Comparison of ENCODE assay signal across 21 cellular contexts in genomic region chr21:42764883-42765282, GRCh38.
DNase-seq lines count a peak whose midpoint lies in the region; ATAC-seq, FAIRE-seq and TF ChIP-seq lines count a peak whose summit lies in the region.
"Had no signal": no experiment of that assay in that cellular context is flagged by ENCODE, and none has a peak within 500 bp of the region (broad histone marks: within the 10 kb centered on the region; RNA-seq: fewer than 3 reads in every experiment).

No MANE protein-coding gene starts in this region.

- H2AFZ ChIP-seq in astrocyte (ENCODE audit: low read depth, low read length) (no peak overlapping the region), neural progenitor cell (replicated peaks) (no peak overlapping the region)
- H2AFZ ChIP-seq: GM23338 had no signal

- H3F3A ChIP-seq in neural progenitor cell (ENCODE audit: low read depth), result no peaks in the 10 kb centered on the region

- H3K27me3 Mint-ChIP-seq in activated CD4-positive, alpha-beta T cell treated with anti-CD3 and anti-CD28 coated beads, Interleukin-2, amount 10 ng/mL, durations not matched to agents 7 days and 5 days, result no peaks in the 10 kb centered on the region
- peaks cover 28% of the 10 kb centered on the region for H3K27me3 Mint-ChIP-seq in astrocyte (ENCODE audit: low read depth, unreplicated experiment)
- peaks cover 2% of the 10 kb centered on the region for H3K27me3 Mint-ChIP-seq in neural progenitor cell (ENCODE audit: insufficient read depth, low read depth)
- H3K27me3 Mint-ChIP-seq: CD8-positive, alpha-beta memory T cell had no signal

- no peaks in the 10 kb centered on the region for H3K9me3 ChIP-seq in astrocyte (ENCODE audit: insufficient read depth, low read depth, low read length)
- H3K9me3 ChIP-seq in neural progenitor cell (ENCODE audit: low read depth), result no peaks in the 10 kb centered on the region
- H3K9me3 ChIP-seq: A549 had no signal

- H3K4me1 ChIP-seq in astrocyte (ENCODE audit: insufficient read depth, low read length), result no peaks in the 10 kb centered on the region
- no peaks in the 10 kb centered on the region for H3K4me1 ChIP-seq in neural progenitor cell
- H3K4me1 ChIP-seq: A549 had no signal

- H3K4me1 Mint-ChIP-seq in activated CD4-positive, alpha-beta T cell treated with anti-CD3 and anti-CD28 coated beads, Interleukin-2, amount 10 ng/mL, durations not matched to agents 7 days and 5 days, result peaks cover 5% of the 10 kb centered on the region
- H3K4me1 Mint-ChIP-seq in astrocyte (ENCODE audit: low read depth, unreplicated experiment) (no peaks in the 10 kb centered on the region), neural progenitor cell (peaks cover 4% of the 10 kb centered on the region)
- H3K4me1 Mint-ChIP-seq: CD8-positive, alpha-beta memory T cell; GM23338; H9 had no signal

- H3K27me3 ChIP-seq in astrocyte (ENCODE audit: insufficient read depth, low read length) (no peaks in the 10 kb centered on the region), neural progenitor cell (no peaks in the 10 kb centered on the region)

- H3K4me2 ChIP-seq in astrocyte (ENCODE audit: low read length) (no peak overlapping the region), neural progenitor cell (no peak overlapping the region)
- H3K4me2 ChIP-seq: A549, GM23338 had no signal

- CTCF ChIA-PET in activated CD4-positive, alpha-beta T cell treated with anti-CD3 and anti-CD28 coated beads, Interleukin-2, amount 10 ng/mL, durations not matched to agents 7 days and 5 days (lab: Charles Lee), result no interaction called here

- no peaks in the 10 kb centered on the region for H4K20me1 ChIP-seq in astrocyte (ENCODE audit: insufficient read depth, low read length)
- H4K20me1 ChIP-seq in neural progenitor cell (ENCODE audit: low read depth), result no peaks in the 10 kb centered on the region

- H3K27ac ChIP-seq in astrocyte (ENCODE audit: low read depth, low read length), result no peak overlapping the region
- no peak overlapping the region for H3K27ac ChIP-seq in neural progenitor cell
- H3K27ac ChIP-seq: A549 had no signal

- H3K27ac Mint-ChIP-seq in activated CD4-positive, alpha-beta T cell treated with anti-CD3 and anti-CD28 coated beads, Interleukin-2, amount 10 ng/mL, durations not matched to agents 7 days and 5 days, result peak overlapping the region; percentile 10
- H3K27ac Mint-ChIP-seq in astrocyte (ENCODE audit: unreplicated experiment), result no peak overlapping the region
- peak overlapping the region; percentile 32 for H3K27ac Mint-ChIP-seq in neural progenitor cell
- H3K27ac Mint-ChIP-seq: GM23338, H9, HFFc6 had no signal

- peaks cover 5% of the 10 kb centered on the region for H3K36me3 Mint-ChIP-seq in activated CD4-positive, alpha-beta T cell treated with anti-CD3 and anti-CD28 coated beads, Interleukin-2, amount 10 ng/mL, durations not matched to agents 7 days and 5 days (ENCODE audit: low read depth)
- H3K36me3 Mint-ChIP-seq in astrocyte (ENCODE audit: low read depth, unreplicated experiment), result peaks cover 17% of the 10 kb centered on the region
- H3K36me3 Mint-ChIP-seq in neural progenitor cell, result peaks cover 30% of the 10 kb centered on the region

- no peak for ATAC-seq in HG02870 (IDR thresholded peaks at IDR 0.05; ENCODE audit: unreplicated experiment)
- ATAC-seq: A549, GM23338, HCT116 had no signal

- no peaks in the 10 kb centered on the region for H3K36me3 ChIP-seq in astrocyte (ENCODE audit: insufficient read depth, low read length)
- no peaks in the 10 kb centered on the region for H3K36me3 ChIP-seq in neural progenitor cell

- H3K79me2 ChIP-seq in astrocyte (ENCODE audit: insufficient read depth, low read length) (no peaks in the 10 kb centered on the region), neural progenitor cell (ENCODE audit: low read depth) (no peaks in the 10 kb centered on the region)

- H3K9ac ChIP-seq in astrocyte (ENCODE audit: low read length) (no peak overlapping the region), neural progenitor cell (no peak overlapping the region)

- DNase-seq in activated CD4-positive, alpha-beta T cell treated with anti-CD3 and anti-CD28 coated beads, Interleukin-2, amount 10 ng/mL, durations not matched to agents 7 days and 5 days, result no peak
- no peak for DNase-seq in activated CD4-positive, alpha-beta T cell treated with anti-CD3 and anti-CD28 coated beads, Interleukin-2, amount 50 U/mL, for 48 hours
- DNase-seq in astrocyte (ENCODE audit: low read depth) (no peak), neural progenitor cell (ENCODE audit: low spot score) (no peak), D341Med (ENCODE audit: low spot score) (no peak), AG08395 (ENCODE audit: low spot score) (no peak)
- DNase-seq: 8988T; ACHN; C1 segment of cervical spinal cord; CD8-positive, alpha-beta memory T cell; DMS53; DMS79 treated with DMSO at 0.1 percent for 48 hours; GF-D8; H9; HFFc6 had no signal

- POLR2A ChIA-PET in activated CD4-positive, alpha-beta T cell treated with anti-CD3 and anti-CD28 coated beads, Interleukin-2, amount 10 ng/mL, durations not matched to agents 7 days and 5 days (lab: Charles Lee), result no interaction called here

- no peak overlapping the region for H3K4me3 Mint-ChIP-seq in activated CD4-positive, alpha-beta T cell treated with anti-CD3 and anti-CD28 coated beads, Interleukin-2, amount 10 ng/mL, durations not matched to agents 7 days and 5 days
- H3K4me3 Mint-ChIP-seq in astrocyte (ENCODE audit: unreplicated experiment) (peak overlapping the region; percentile 45), neural progenitor cell (no peak overlapping the region)
- H3K4me3 Mint-ChIP-seq: CD8-positive, alpha-beta memory T cell; GM23338; H9; HFFc6 had no signal

- FAIRE-seq in astrocyte (lab: Jason Lieb, UNC), result no peak
- FAIRE-seq: A549, GM12891, GM18507 had no signal

- no peak for TF ChIP-seq CTCF in astrocyte (IDR thresholded peaks at IDR 0.05; ENCODE audit: insufficient read depth, low read depth, low read length)
- TF ChIP-seq CTCF in neural progenitor cell (IDR thresholded peaks at IDR 0.05), result no peak

- H3K4me3 ChIP-seq in astrocyte (ENCODE audit: insufficient read depth, low read depth, low read length) (no peak overlapping the region), neural progenitor cell (no peak overlapping the region)
- H3K4me3 ChIP-seq: A549, GM23338 had no signal

- no peaks in the 10 kb centered on the region for H3K9me3 Mint-ChIP-seq in activated CD4-positive, alpha-beta T cell treated with anti-CD3 and anti-CD28 coated beads, Interleukin-2, amount 10 ng/mL, durations not matched to agents 7 days and 5 days
- no peaks in the 10 kb centered on the region for H3K9me3 Mint-ChIP-seq in astrocyte (ENCODE audit: unreplicated experiment)
- H3K9me3 Mint-ChIP-seq in neural progenitor cell, result no peaks in the 10 kb centered on the region
- H3K9me3 Mint-ChIP-seq: CD8-positive, alpha-beta memory T cell; GM23338 had no signal
